In genomic region chr18:28584726-28585125, GRCh38 we compare ENCODE assay signal across 14 cellular contexts.
DNase-seq lines count a peak whose midpoint lies in the region; FAIRE-seq and TF ChIP-seq lines count a peak whose summit lies in the region.
"Had no signal": no experiment of that assay in that cellular context is flagged by ENCODE, and none has a peak within 500 bp of the region (broad histone marks: within the 10 kb centered on the region; RNA-seq: fewer than 3 reads in every experiment).

No MANE protein-coding gene starts in this region.

- H3K27ac ChIP-seq in RWPE1: no peak overlapping the region
- H3K27ac ChIP-seq: HL-60, suprapubic skin had no signal

- POLR2A ChIA-PET in RWPE1 (lab: Yijun Ruan, JAX; ENCODE audit: low non-redundant PET): no interaction called here

- TF ChIP-seq CTCF in bronchial epithelial cell (IDR thresholded peaks at IDR 0.05; ENCODE audit: insufficient read depth, low read length, severe bottlenecking) (no peak), RWPE1 (conservative IDR thresholded peaks at IDR 0.05; ENCODE audit: low read depth) (no peak)

- CTCF ChIA-PET in RWPE1 (lab: Yijun Ruan, JAX): no interaction called here

- H3K4me3 ChIP-seq in bronchial epithelial cell (ENCODE audit: low read depth, low read length) (no peak overlapping the region), H7 (ENCODE audit: insufficient read depth, low read depth, low read length) (no peak overlapping the region)
- H3K4me3 ChIP-seq: suprapubic skin had no signal

- no peak for FAIRE-seq in bronchial epithelial cell (lab: Jason Lieb, UNC)

- H3K27me3 ChIP-seq in bronchial epithelial cell (ENCODE audit: control insufficient read depth, insufficient read depth, low read length) (no peaks in the 10 kb centered on the region), H7 (ENCODE audit: control insufficient read depth, insufficient read depth, low read length) (no peaks in the 10 kb centered on the region)
- H3K27me3 ChIP-seq: suprapubic skin had no signal

- peak; percentile 17 for DNase-seq in AG08395 (ENCODE audit: low spot score)
- DNase-seq in HT1080 (ENCODE audit: low read depth): peak; percentile 67
- DNase-seq in bronchial epithelial cell (ENCODE audit: low read depth): peak; percentile 33
- peak; percentile 61 for DNase-seq in kidney tubule cell (ENCODE audit: low spot score)
- DNase-seq in RWPE1 (ENCODE audit: low spot score): no peak
- DNase-seq in H7: no peak
- no peak for DNase-seq in NCI-H2171 treated with DMSO at 0.1 percent for 48 hours (lab: John Stamatoyannopoulos, UW)
- DNase-seq in anterior cingulate cortex (lab: John Stamatoyannopoulos, UW): no peak
- DNase-seq: activated effector memory CD4-positive, alpha-beta T cell treated with Interleukin-2 at 50 U/mL for 16 hours; NCI-H1694; nucleus accumbens; stimulated activated CD4-positive, alpha-beta T cell treated with anti-CD3 and anti-CD28 coated beads, Interleukin-4, amount 100 ng/mL, for 1 hour had no signal

- H3K36me3 ChIP-seq in bronchial epithelial cell (ENCODE audit: control insufficient read depth, insufficient read depth, low read length): no peaks in the 10 kb centered on the region
- no peaks in the 10 kb centered on the region for H3K36me3 ChIP-seq in H7 (replicated peaks; ENCODE audit: control insufficient read depth, insufficient read depth, low read length)
- H3K36me3 ChIP-seq: suprapubic skin had no signal

Comparison
In these comparisons a context has a peak if more than half of its experiments do, and no peak if none do; other contexts are left out.
1. DNase-seq: peak in AG08395 (single experiment), HT1080 (single experiment), bronchial epithelial cell (single experiment) and kidney tubule cell (single experiment); none in RWPE1 (single experiment), H7 (single experiment), NCI-H2171 treated with DMSO at 0.1 percent for 48 hours (single experiment) and anterior cingulate cortex (0 of 58).